ENCODE assay signal across 9 cellular contexts in the genomic region with DNA sequence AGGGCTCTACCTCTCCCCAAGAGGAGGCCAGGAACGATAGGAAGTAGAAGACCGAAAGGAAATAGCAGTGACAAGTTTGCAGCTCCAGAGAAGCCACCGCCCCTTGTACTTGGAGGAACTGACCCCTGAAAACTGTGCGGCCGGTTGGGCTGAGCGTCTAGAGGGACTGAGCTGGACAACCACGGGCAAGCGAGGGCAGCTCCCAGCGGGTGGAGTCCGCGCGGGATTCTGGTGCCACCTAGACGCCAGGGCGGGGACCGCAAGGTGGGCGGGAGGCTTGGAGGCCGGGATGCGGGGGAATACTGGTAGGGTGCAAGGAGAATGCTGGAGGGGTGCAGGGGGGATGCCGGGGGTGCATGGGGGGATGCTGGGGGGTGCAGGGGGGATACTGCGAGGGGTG. TPM values are rescaled to one million over a fixed set of nuclear protein-coding genes. Genes with fewer than 3 reads are reported as not detected.
DNase-seq lines count a peak whose midpoint lies in the region; ATAC-seq, FAIRE-seq and TF ChIP-seq lines count a peak whose summit lies in the region.
"Had no signal": no experiment of that assay in that cellular context is flagged by ENCODE, and none has a peak within 500 bp of the region (broad histone marks: within the 10 kb centered on the region; RNA-seq: fewer than 3 reads in every experiment).

No MANE protein-coding gene starts in this region.

- H3K36me3 Mint-ChIP-seq in type B pancreatic cell = no peaks in the 10 kb centered on the region

- H3K4me3 ChIP-seq in bronchial epithelial cell (ENCODE audit: low read depth, low read length) = no peak overlapping the region
- H3K4me3 ChIP-seq: BLaER1 had no signal

- peaks cover 4% of the 10 kb centered on the region for H3K9me3 Mint-ChIP-seq in type B pancreatic cell

- peak overlapping the region; percentile 67 for H3K4me3 Mint-ChIP-seq in type B pancreatic cell

- DNase-seq in DMS53 (lab: John Stamatoyannopoulos, UW) (peak; percentile 76), DMS53 treated with DMSO at 0.1 percent for 48 hours (lab: John Stamatoyannopoulos, UW; ENCODE audit: unreplicated experiment) (no peak), NCI-H146 treated with DMSO at 0.1 percent for 48 hours (lab: John Stamatoyannopoulos, UW; ENCODE audit: unreplicated experiment) (peak; percentile 42), bronchial epithelial cell (ENCODE audit: low read depth) (peak; percentile 19), left lobe of liver (ENCODE audit: low spot score) (peak; percentile 71), type B pancreatic cell (ENCODE audit: extremely low spot score, unreplicated experiment) (no peak)

- FAIRE-seq in bronchial epithelial cell (lab: Jason Lieb, UNC) = no peak

- H3K36me3 ChIP-seq in bronchial epithelial cell (ENCODE audit: control insufficient read depth, insufficient read depth, low read length) = no peaks in the 10 kb centered on the region
- H3K36me3 ChIP-seq: BLaER1 had no signal

- peaks cover 75% of the 10 kb centered on the region for H3K27me3 Mint-ChIP-seq in type B pancreatic cell

- TF ChIP-seq CTCF in bronchial epithelial cell (IDR thresholded peaks at IDR 0.05; ENCODE audit: insufficient read depth, low read length, severe bottlenecking) (peak; percentile 64), type B pancreatic cell (conservative IDR thresholded peaks at IDR 0.05) (peak; percentile 54)

- H3K27me3 ChIP-seq in bronchial epithelial cell (ENCODE audit: control insufficient read depth, insufficient read depth, low read length) = peaks cover 32% of the 10 kb centered on the region

- peak; percentile 94 for ATAC-seq in left lobe of liver
- ATAC-seq in GM19035 (IDR thresholded peaks at IDR 0.05; ENCODE audit: unreplicated experiment) = no peak
- no peak for ATAC-seq in HG02763 (IDR thresholded peaks at IDR 0.05; ENCODE audit: unreplicated experiment)

- H3K4me1 Mint-ChIP-seq in type B pancreatic cell (ENCODE audit: unreplicated experiment) = peaks cover 29% of the 10 kb centered on the region

- H3K27ac Mint-ChIP-seq in type B pancreatic cell = no peak overlapping the region

RNA-seq across cellular contexts. Expression of a gene that starts 1.3 kb away (rescaled TPM):
- total RNA-seq in bronchial epithelial cell (0.13 TPM in 1 of 2 replicates, not detected in the other), left lobe of liver (0.13 TPM), type B pancreatic cell (ENCODE audit: low replicate concordance) (9.4 and 34.7 TPM in 2 replicates)

RNA-seq across cellular contexts. Expression of a gene that starts 54.9 kb away (rescaled TPM):
- total RNA-seq in bronchial epithelial cell (17.7 and 19.0 TPM in 2 replicates), left lobe of liver (8.1 TPM), type B pancreatic cell (ENCODE audit: low replicate concordance) (28.3 and 58.2 TPM in 2 replicates)

Comparison
In these comparisons a context has a peak if more than half of its experiments do, and no peak if none do; other contexts are left out.
1. DNase-seq: peak in DMS53 (single experiment), NCI-H146 treated with DMSO at 0.1 percent for 48 hours (single experiment), bronchial epithelial cell (single experiment) and left lobe of liver (single experiment); none in DMS53 treated with DMSO at 0.1 percent for 48 hours (single experiment) and type B pancreatic cell (single experiment).